ENCODE assay signal across 20 cellular contexts in genomic region chrX:148193759-148194158, GRCh38.
DNase-seq lines count a peak whose midpoint lies in the region; ATAC-seq and TF ChIP-seq lines count a peak whose summit lies in the region.
"Had no signal": no experiment of that assay in that cellular context is flagged by ENCODE, and none has a peak within 500 bp of the region (broad histone marks: within the 10 kb centered on the region; RNA-seq: fewer than 3 reads in every experiment).

No MANE protein-coding gene starts in this region.

- DNase-seq in chondrocyte (ENCODE audit: low spot score) (no peak), mesendoderm (peak; percentile 41), progenitor cell of endocrine pancreas (ENCODE audit: low spot score, unreplicated experiment) (no peak), AG08395 (ENCODE audit: low spot score) (no peak), left cardiac atrium (no peak), G401 (ENCODE audit: low spot score) (no peak), middle frontal gyrus (ENCODE audit: extremely low spot score, low spot score) (no peak)
- DNase-seq: 8988T; ACHN; C1 segment of cervical spinal cord; Calu3; CD4-positive, alpha-beta memory T cell; COR-L47; DMS53; DMS79 treated with DMSO at 0.1 percent for 48 hours; H9 had no signal

- H3K4me1 Mint-ChIP-seq in chondrocyte (ENCODE audit: low read depth) (no peaks in the 10 kb centered on the region), progenitor cell of endocrine pancreas (ENCODE audit: low read depth) (no peaks in the 10 kb centered on the region)
- H3K4me1 Mint-ChIP-seq: CD4-positive, alpha-beta memory T cell had no signal

- H4K8ac ChIP-seq in mesendoderm (ENCODE audit: low read depth, low read length): no peak overlapping the region

- peak; percentile 19 for TF ChIP-seq CTCF in chondrocyte (IDR thresholded peaks at IDR 0.05)
- peak; percentile 11 for TF ChIP-seq CTCF in progenitor cell of endocrine pancreas (IDR thresholded peaks at IDR 0.05; ENCODE audit: unreplicated experiment)

- ATAC-seq in left cardiac atrium: no peak
- ATAC-seq: A549, GM12878, GM23338, HCT116 had no signal

- no peaks in the 10 kb centered on the region for H3K4me1 ChIP-seq in mesendoderm (ENCODE audit: control insufficient read depth, low read depth, low read length)
- H3K4me1 ChIP-seq: A549 had no signal

- H3K36me3 ChIP-seq in mesendoderm (ENCODE audit: control insufficient read depth, insufficient read depth, low read length): no peaks in the 10 kb centered on the region

- no peak overlapping the region for H3K4me2 ChIP-seq in mesendoderm (ENCODE audit: low read length)
- H3K4me2 ChIP-seq: A549, GM23338 had no signal

- H2BK120ac ChIP-seq in mesendoderm (ENCODE audit: low read depth, low read length): no peak overlapping the region

- no peak overlapping the region for H2BK15ac ChIP-seq in mesendoderm (replicated peaks; ENCODE audit: low read depth)

- no peak overlapping the region for H2AK5ac ChIP-seq in mesendoderm (ENCODE audit: low read length)

- no peak overlapping the region for H3K56ac ChIP-seq in mesendoderm (ENCODE audit: low read length)

- H3K4me3 Mint-ChIP-seq in chondrocyte (ENCODE audit: unreplicated experiment): no peak overlapping the region
- H3K4me3 Mint-ChIP-seq in progenitor cell of endocrine pancreas (ENCODE audit: low read depth): no peak overlapping the region
- H3K4me3 Mint-ChIP-seq: CD4-positive, alpha-beta memory T cell; GM23338; H9 had no signal

- H2BK5ac ChIP-seq in mesendoderm (ENCODE audit: low read length): no peak overlapping the region

- no peak overlapping the region for H3K18ac ChIP-seq in mesendoderm (ENCODE audit: low read length)

- H3K23ac ChIP-seq in mesendoderm (ENCODE audit: low read length): no peak overlapping the region

- H3K27me3 ChIP-seq in mesendoderm (ENCODE audit: insufficient read depth, low read length, poor library complexity): no peaks in the 10 kb centered on the region

- H3K4ac ChIP-seq in mesendoderm (ENCODE audit: low read depth, low read length): no peak overlapping the region

- no peaks in the 10 kb centered on the region for H3K79me2 ChIP-seq in mesendoderm (ENCODE audit: control insufficient read depth, insufficient read depth, low read length)

- H3K27ac ChIP-seq in mesendoderm (ENCODE audit: low read depth, low read length): no peak overlapping the region
- H3K27ac ChIP-seq: A549 had no signal

- H3K9ac ChIP-seq in mesendoderm (ENCODE audit: low read length): no peak overlapping the region

- H4K5ac ChIP-seq in mesendoderm (ENCODE audit: low read length): no peak overlapping the region

- H3K9me3 Mint-ChIP-seq in chondrocyte (ENCODE audit: low read depth) (peaks cover 3% of the 10 kb centered on the region), progenitor cell of endocrine pancreas (ENCODE audit: low read depth) (peaks cover 20% of the 10 kb centered on the region)
- H3K9me3 Mint-ChIP-seq: GM23338 had no signal

- in situ Hi-C loops in G401 (cut with HindIII; ENCODE audit: low sequenced_read_pairs): no loop called here

- H3K36me3 Mint-ChIP-seq in chondrocyte (ENCODE audit: low read depth) (no peaks in the 10 kb centered on the region), progenitor cell of endocrine pancreas (ENCODE audit: insufficient read depth) (peaks cover 3% of the 10 kb centered on the region)
- H3K36me3 Mint-ChIP-seq: CD4-positive, alpha-beta memory T cell had no signal

- H3K4me3 ChIP-seq in mesendoderm (ENCODE audit: low read length): no peak overlapping the region
- H3K4me3 ChIP-seq: A549, GM12878, GM23338 had no signal

- no peak overlapping the region for H3K27ac Mint-ChIP-seq in chondrocyte (ENCODE audit: unreplicated experiment)
- no peak overlapping the region for H3K27ac Mint-ChIP-seq in progenitor cell of endocrine pancreas
- H3K27ac Mint-ChIP-seq: GM23338, H9 had no signal

- intact Hi-C loops in left cardiac atrium (cut with DNase I): no loop called here

- no peaks in the 10 kb centered on the region for H3K79me1 ChIP-seq in mesendoderm (ENCODE audit: low read length)

- H3K27me3 Mint-ChIP-seq in chondrocyte (ENCODE audit: low read depth): no peaks in the 10 kb centered on the region
- H3K27me3 Mint-ChIP-seq in progenitor cell of endocrine pancreas: no peaks in the 10 kb centered on the region
- H3K27me3 Mint-ChIP-seq: CD4-positive, alpha-beta memory T cell had no signal
